Comparison of ENCODE assay signal across 2 cellular contexts in genomic region chr22:45455212-45455611, GRCh38.
TF ChIP-seq lines count a peak whose summit lies in the region.

No MANE protein-coding gene starts in this region.

TF ChIP-seq in SK-N-SH, 30 proteins besides CTCF, POLR2A, EP300 and RAD21 (continued from another document):
- TF ChIP-seq FOSL2 (IDR thresholded peaks at IDR 0.05; ENCODE audit: borderline replicate concordance, low read depth) (no peak), MXI1 (IDR thresholded peaks at IDR 0.05; ENCODE audit: low read depth, low read length) (no peak), GATA2 (CRISPR knock-in tag; IDR thresholded peaks at IDR 0.05) (peak; percentile 54), SIN3A (IDR thresholded peaks at IDR 0.05; ENCODE audit: borderline replicate concordance, low read depth, low read length) (no peak), FOXM1 (IDR thresholded peaks at IDR 0.05; ENCODE audit: low read depth) (no peak), RCOR1 (IDR thresholded peaks at IDR 0.05; ENCODE audit: low read length) (0 out of 2 replicates have a peak, but pooled peaks have one; percentile 25)

TF ChIP-seq in SK-N-SH treated with all-trans-retinoic acid at 6 μM for 48 hours, 23 proteins besides CTCF, POLR2A, EP300 and RAD21 (continued from another document):
- TF ChIP-seq TSHZ2 (CRISPR knock-in tag; IDR thresholded peaks at IDR 0.05) (no peak), PATZ1 (CRISPR knock-in tag; IDR thresholded peaks at IDR 0.05; ENCODE audit: borderline replicate concordance) (no peak), TCF4 (CRISPR knock-in tag; IDR thresholded peaks at IDR 0.05; ENCODE audit: borderline replicate concordance) (no peak), RARB (CRISPR knock-in tag; IDR thresholded peaks at IDR 0.05) (no peak)
TF ChIP-seq in SK-N-SH treated with all-trans-retinoic acid at 6 μM for 48 hours: peak in this region for 0.
